8 cellular contexts compared by ENCODE assay signal in the genomic region with DNA sequence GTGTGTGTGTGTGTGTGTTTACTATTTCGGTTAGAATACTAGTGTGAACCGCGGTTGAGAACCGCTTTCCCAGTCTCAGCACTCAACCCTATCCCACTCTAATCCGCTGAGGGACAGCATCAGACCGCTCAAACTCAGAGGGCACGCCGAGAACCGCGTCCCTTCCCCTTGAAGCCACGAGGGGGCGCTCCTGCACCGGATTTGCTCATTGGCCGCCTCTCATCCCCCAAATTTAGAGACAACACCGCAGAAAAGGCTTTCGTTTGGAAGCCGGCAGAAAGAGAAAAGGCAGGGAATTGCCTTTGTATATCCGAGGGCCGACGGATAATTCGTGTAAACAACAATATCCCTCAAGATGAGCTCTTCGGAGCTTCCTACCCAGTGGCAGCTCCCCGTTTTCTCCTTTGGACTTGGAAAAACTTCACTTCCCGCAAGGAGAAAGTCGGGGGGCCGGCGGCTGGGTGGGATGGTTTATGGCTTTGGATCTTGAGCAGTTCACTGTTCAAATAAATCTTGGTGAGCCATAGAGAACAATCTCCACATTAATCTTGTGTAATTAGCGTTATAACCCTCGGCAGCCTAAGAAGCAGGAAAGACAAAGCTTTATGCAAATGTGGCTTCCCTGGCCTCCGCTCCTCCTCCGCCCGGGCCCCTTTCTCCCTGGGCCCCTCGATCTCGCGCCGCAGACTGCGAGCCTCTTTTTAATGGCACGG.
A peak's percentile ranks its signal among the peaks of the same experiment; 100 is the strongest.
DNase-seq lines count a peak whose midpoint lies in the region; ATAC-seq and TF ChIP-seq lines count a peak whose summit lies in the region.

No MANE protein-coding gene starts in this region.

- DNase-seq in DMS53 (lab: John Stamatoyannopoulos, UW) (peak; percentile 83), HuH-7.5 (ENCODE audit: low spot score) (peak; percentile 83), PC-9 (peak in 1 of 2 experiments; percentile 77), fibroblast of pulmonary artery (ENCODE audit: low read depth) (peak; percentile 55), nephron progenitor cell (peak; percentile 83)
- peak; percentile 51 for DNase-seq in activated T-helper 1 cell treated with anti-CD3 and anti-CD28 coated beads, Interleukin-12 subunit alpha, Interleukin-12 subunit beta, Interleukin-2, Interleukin-4 antibody, amounts not matched to agents 30 ng/mL and 10 ng/mL and 1 ng/mL, durations not matched to agents 14 hours and 24 hours and 36 hours (ENCODE audit: low spot score)

- H3K27ac Mint-ChIP-seq in activated T-helper 1 cell treated with anti-CD3 and anti-CD28 coated beads, Interleukin-12 subunit alpha, Interleukin-12 subunit beta, Interleukin-2, Interleukin-4 antibody, amounts not matched to agents 30 ng/mL and 10 ng/mL and 1 ng/mL, durations not matched to agents 14 hours and 24 hours and 36 hours: peak overlapping the region; percentile 63
- H3K27ac Mint-ChIP-seq in nephron progenitor cell: no peak overlapping the region

- intact Hi-C loops in PC-9 (cut with micrococcal nuclease; ENCODE audit: unreplicated experiment): loop anchor here (1.0 to 5.0 kb wide), 8 partner anchors 415 to 1694 kb away; no protein-coding TSS in a partner anchor
- intact Hi-C loops in activated T-helper 1 cell treated with anti-CD3 and anti-CD28 coated beads, Interleukin-12 subunit alpha, Interleukin-12 subunit beta, Interleukin-2, Interleukin-4 antibody, amounts not matched to agents 30 ng/mL and 10 ng/mL and 1 ng/mL, durations not matched to agents 14 hours and 24 hours and 36 hours (cut with micrococcal nuclease): loop anchor here (1.0 to 2.0 kb wide), 2 partner anchors 1392 to 1694 kb away; no protein-coding TSS in a partner anchor

- H3K9ac ChIP-seq in stomach smooth muscle (ENCODE audit: low read length in 2 of 2): peak overlapping the region; percentile 82 to 97

- ATAC-seq in GM21576 (IDR thresholded peaks at IDR 0.05; ENCODE audit: unreplicated experiment): peak; percentile 81

- H3K9me3 Mint-ChIP-seq in activated T-helper 1 cell treated with anti-CD3 and anti-CD28 coated beads, Interleukin-12 subunit alpha, Interleukin-12 subunit beta, Interleukin-2, Interleukin-4 antibody, amounts not matched to agents 30 ng/mL and 10 ng/mL and 1 ng/mL, durations not matched to agents 14 hours and 24 hours and 36 hours: no peaks in the 10 kb centered on the region
- H3K9me3 Mint-ChIP-seq in nephron progenitor cell: no peaks in the 10 kb centered on the region

- POLR2A ChIA-PET in PC-9 (lab: Charles Lee; ENCODE audit: unreplicated experiment): interaction anchor here (0.7 kb wide), 1 partner anchor 28 kb away, joined by 4 read pairs; no protein-coding TSS in a partner anchor

- CTCF ChIA-PET in PC-9 (lab: Charles Lee): interaction anchor here (0.5 to 1.4 kb wide), 6 partner anchors 416 to 1045 kb away, joined by 3 to 16 read pairs (median 7); no protein-coding TSS in a partner anchor

- H3K9me2 ChIP-seq in PC-9 (ENCODE audit: insufficient read depth): no peaks in the 10 kb centered on the region

- peak overlapping the region; percentile 82 for H3K4me3 Mint-ChIP-seq in activated T-helper 1 cell treated with anti-CD3 and anti-CD28 coated beads, Interleukin-12 subunit alpha, Interleukin-12 subunit beta, Interleukin-2, Interleukin-4 antibody, amounts not matched to agents 30 ng/mL and 10 ng/mL and 1 ng/mL, durations not matched to agents 14 hours and 24 hours and 36 hours
- peak overlapping the region; percentile 78 for H3K4me3 Mint-ChIP-seq in nephron progenitor cell

- H3K36me3 Mint-ChIP-seq in activated T-helper 1 cell treated with anti-CD3 and anti-CD28 coated beads, Interleukin-12 subunit alpha, Interleukin-12 subunit beta, Interleukin-2, Interleukin-4 antibody, amounts not matched to agents 30 ng/mL and 10 ng/mL and 1 ng/mL, durations not matched to agents 14 hours and 24 hours and 36 hours (ENCODE audit: low read depth): peaks cover 3% of the 10 kb centered on the region
- no peaks in the 10 kb centered on the region for H3K36me3 Mint-ChIP-seq in nephron progenitor cell (ENCODE audit: low read depth)

- H3K4me3 ChIP-seq in PC-9 (peak overlapping the region; percentile 53), fibroblast of pulmonary artery (replicated peaks; ENCODE audit: low read depth, low read length) (peak overlapping the region; percentile 52), stomach smooth muscle (ENCODE audit: low read length in 2 of 2) (peak overlapping the region; percentile 82 to 86)

- no peaks in the 10 kb centered on the region for H3F3A ChIP-seq in PC-9 (ENCODE audit: insufficient read depth, low read depth)

- peak; percentile 97 for TF ChIP-seq CTCF in PC-9 (conservative IDR thresholded peaks at IDR 0.05)
- TF ChIP-seq CTCF in fibroblast of pulmonary artery (IDR thresholded peaks at IDR 0.05; ENCODE audit: low read length, missing control alignments): peak; percentile 89
- TF ChIP-seq CTCF in nephron progenitor cell (IDR thresholded peaks at IDR 0.05): peak; percentile 80

- peak overlapping the region; percentile 81 for H2AFZ ChIP-seq in PC-9

- peak overlapping the region; percentile 92 for H3K4me2 ChIP-seq in PC-9

- H3K36me3 ChIP-seq in PC-9 (ENCODE audit: low read depth) (no peaks in the 10 kb centered on the region), stomach smooth muscle (ENCODE audit: control insufficient read depth in 2 of 2, insufficient read depth in 2 of 2, low read length in 2 of 2) (no peaks in the 10 kb centered on the region)

- no TSS peak for BruUV-seq in PC-9 (replicated peaks; lab: Mats Ljungman, UMichigan)

- H3K79me2 ChIP-seq in PC-9 (ENCODE audit: low read depth): no peaks in the 10 kb centered on the region

- H3K27ac ChIP-seq in PC-9 (no peak overlapping the region), stomach smooth muscle (ENCODE audit: low read length) (peak overlapping the region; percentile 99)

- H3K4me1 Mint-ChIP-seq in activated T-helper 1 cell treated with anti-CD3 and anti-CD28 coated beads, Interleukin-12 subunit alpha, Interleukin-12 subunit beta, Interleukin-2, Interleukin-4 antibody, amounts not matched to agents 30 ng/mL and 10 ng/mL and 1 ng/mL, durations not matched to agents 14 hours and 24 hours and 36 hours (ENCODE audit: low read depth): peaks cover 38% of the 10 kb centered on the region
- H3K4me1 Mint-ChIP-seq in nephron progenitor cell: peaks cover 49% of the 10 kb centered on the region

- no peaks in the 10 kb centered on the region for H3K9me3 ChIP-seq in PC-9 (ENCODE audit: insufficient read depth, low read depth)
- H3K9me3 ChIP-seq in stomach smooth muscle (ENCODE audit: control insufficient read depth in 2 of 2, low read length in 2 of 2): no peaks in the 10 kb centered on the region

- no peaks in the 10 kb centered on the region for H4K20me1 ChIP-seq in PC-9 (ENCODE audit: insufficient read depth)

- H3K27me3 ChIP-seq in PC-9 (ENCODE audit: insufficient read depth, low read depth) (0 out of 2 replicates have a peak, but pooled peaks cover 3% of the 10 kb centered on the region), stomach smooth muscle (ENCODE audit: control insufficient read depth in 1 of 2, insufficient read depth in 2 of 2, low read length in 2 of 2) (peaks cover 0 to 2% of the 10 kb centered on the region in 2 donors)

- peaks cover 63% of the 10 kb centered on the region for H3K27me3 Mint-ChIP-seq in activated T-helper 1 cell treated with anti-CD3 and anti-CD28 coated beads, Interleukin-12 subunit alpha, Interleukin-12 subunit beta, Interleukin-2, Interleukin-4 antibody, amounts not matched to agents 30 ng/mL and 10 ng/mL and 1 ng/mL, durations not matched to agents 14 hours and 24 hours and 36 hours (ENCODE audit: insufficient read depth)
- peaks cover 69% of the 10 kb centered on the region for H3K27me3 Mint-ChIP-seq in nephron progenitor cell (ENCODE audit: low read depth, poor library complexity)

- H3K4me1 ChIP-seq in PC-9 (replicated peaks; ENCODE audit: insufficient read depth): no peaks in the 10 kb centered on the region
- H3K4me1 ChIP-seq in stomach smooth muscle (ENCODE audit: control insufficient read depth, insufficient read depth, low read length): peaks cover 8% of the 10 kb centered on the region
